12 cellular contexts compared by ENCODE assay signal in genomic region chr2:30310955-30311354, GRCh38.
DNase-seq lines count a peak whose midpoint lies in the region; ATAC-seq and TF ChIP-seq lines count a peak whose summit lies in the region.
"Had no signal": no experiment of that assay in that cellular context is flagged by ENCODE, and none has a peak within 500 bp of the region (broad histone marks: within the 10 kb centered on the region; RNA-seq: fewer than 3 reads in every experiment).

No MANE protein-coding gene starts in this region.

- H3K4me3 ChIP-seq in GM06990 (replicated peaks; ENCODE audit: low read depth, low read length) = no peak overlapping the region
- H3K4me3 ChIP-seq: cardiac muscle cell had no signal

- H3K27me3 ChIP-seq in GM06990 (replicated peaks; ENCODE audit: control insufficient read depth, insufficient read depth, low read length) = no peaks in the 10 kb centered on the region
- H3K27me3 ChIP-seq: cardiac muscle cell had no signal

- H3K36me3 ChIP-seq in GM06990 (ENCODE audit: control insufficient read depth, insufficient read depth, low read length) = no peaks in the 10 kb centered on the region
- H3K36me3 ChIP-seq: cardiac muscle cell had no signal

- H3K27me3 Mint-ChIP-seq in activated naive CD8-positive, alpha-beta T cell treated with anti-CD3 and anti-CD28 coated beads, Interleukin-2, amount 50 U/mL, for 24 hours = no peaks in the 10 kb centered on the region

- H3K4me3 Mint-ChIP-seq in activated naive CD8-positive, alpha-beta T cell treated with anti-CD3 and anti-CD28 coated beads, Interleukin-2, amount 50 U/mL, for 24 hours = no peak overlapping the region

- peaks cover 3% of the 10 kb centered on the region for H3K36me3 Mint-ChIP-seq in activated naive CD8-positive, alpha-beta T cell treated with anti-CD3 and anti-CD28 coated beads, Interleukin-2, amount 50 U/mL, for 24 hours (ENCODE audit: low read depth)

- ATAC-seq in GM19463 (IDR thresholded peaks at IDR 0.05; ENCODE audit: unreplicated experiment) (peak; percentile 76), HG03066 (IDR thresholded peaks at IDR 0.05; ENCODE audit: low read depth, unreplicated experiment) (peak; percentile 80), GM18907 (IDR thresholded peaks at IDR 0.05; ENCODE audit: unreplicated experiment) (no peak), HG02759 (IDR thresholded peaks at IDR 0.05; ENCODE audit: unreplicated experiment) (no peak)
- peak; percentile 64 for ATAC-seq in activated naive CD8-positive, alpha-beta T cell treated with anti-CD3 and anti-CD28 coated beads, Interleukin-2, amount 50 U/mL, for 24 hours

- peaks cover 9% of the 10 kb centered on the region for H3K9me3 Mint-ChIP-seq in activated naive CD8-positive, alpha-beta T cell treated with anti-CD3 and anti-CD28 coated beads, Interleukin-2, amount 50 U/mL, for 24 hours

- peak overlapping the region; percentile 60 for H3K27ac Mint-ChIP-seq in activated naive CD8-positive, alpha-beta T cell treated with anti-CD3 and anti-CD28 coated beads, Interleukin-2, amount 50 U/mL, for 24 hours

- peaks cover 63% of the 10 kb centered on the region for H3K4me1 Mint-ChIP-seq in activated naive CD8-positive, alpha-beta T cell treated with anti-CD3 and anti-CD28 coated beads, Interleukin-2, amount 50 U/mL, for 24 hours

- DNase-seq in GM06990 (ENCODE audit: extremely low read depth, insufficient read length) (peak; percentile 65), kidney tubule cell (ENCODE audit: low spot score) (no peak), C1 segment of cervical spinal cord (lab: John Stamatoyannopoulos, UW) (no peak)
- DNase-seq in activated naive CD8-positive, alpha-beta T cell treated with anti-CD3 and anti-CD28 coated beads, Interleukin-2, amount 50 U/mL, for 24 hours = peak; percentile 49
- DNase-seq: kidney glomerular epithelial cell, NCI-H69, T-helper 1 cell had no signal

- no peak for TF ChIP-seq CTCF in GM06990 (IDR thresholded peaks at IDR 0.05; ENCODE audit: insufficient read depth, low read length, poor library complexity, severe bottlenecking)

Comparison
In these comparisons a context has a peak if more than half of its experiments do, and no peak if none do; other contexts are left out.
1. DNase-seq: peak in GM06990 (single experiment) and activated naive CD8-positive, alpha-beta T cell treated with anti-CD3 and anti-CD28 coated beads, Interleukin-2, amount 50 U/mL, for 24 hours (single experiment); none in kidney tubule cell (single experiment) and C1 segment of cervical spinal cord (0 of 14).
2. ATAC-seq: peak in GM19463 (single experiment), HG03066 (single experiment) and activated naive CD8-positive, alpha-beta T cell treated with anti-CD3 and anti-CD28 coated beads, Interleukin-2, amount 50 U/mL, for 24 hours (single experiment); none in GM18907 (single experiment) and HG02759 (single experiment).